ENCODE assay signal across 8 cellular contexts in the genomic region with DNA sequence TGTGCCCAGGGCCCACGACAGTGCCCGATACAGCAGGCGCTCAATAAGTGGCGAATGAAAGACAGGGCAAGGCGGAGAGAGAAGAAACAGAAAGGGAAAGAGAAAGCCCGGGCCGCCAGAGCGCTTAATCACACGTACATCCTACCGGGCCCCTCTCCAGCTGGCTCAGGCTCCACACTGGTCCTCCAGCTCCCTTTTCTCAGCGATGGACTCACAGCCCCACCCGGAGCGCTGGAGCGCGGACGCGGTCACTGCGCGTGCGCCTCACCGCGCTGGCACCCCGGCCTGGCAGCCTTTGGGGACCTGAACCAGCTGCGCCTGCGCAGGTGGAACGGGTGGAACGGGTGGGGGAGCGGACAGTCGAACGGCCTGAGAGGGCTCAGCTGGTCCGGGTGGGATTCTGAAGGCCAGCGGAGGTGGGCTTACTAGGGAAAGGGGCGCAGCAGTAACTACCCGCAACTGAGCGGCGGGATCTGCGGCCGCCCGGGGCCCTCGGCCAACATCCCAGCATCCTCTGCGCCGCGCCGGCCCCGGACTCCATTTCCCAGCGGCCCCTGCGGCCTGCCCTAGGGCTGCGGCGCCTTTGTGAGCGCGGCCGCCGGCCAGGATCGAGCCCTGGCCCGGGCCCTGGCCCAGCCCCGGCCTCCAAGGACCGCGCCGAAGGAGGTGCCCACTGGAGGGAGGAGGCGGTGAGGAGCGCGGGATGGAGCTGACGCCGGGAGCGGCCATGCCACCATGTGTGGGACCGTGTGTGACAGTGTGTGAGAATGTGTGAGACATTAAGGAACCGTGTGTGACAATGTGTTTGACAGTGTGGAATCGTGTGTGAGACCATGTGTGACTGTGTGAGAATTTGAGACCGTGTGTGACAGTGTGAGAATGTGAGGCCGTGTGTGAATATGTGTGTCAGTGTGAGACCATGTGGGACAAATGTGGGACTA. TPM values are rescaled to one million over a fixed set of nuclear protein-coding genes. Genes with fewer than 3 reads are reported as not detected.
A peak's percentile ranks its signal among the peaks of the same experiment; 100 is the strongest.
DNase-seq lines count a peak whose midpoint lies in the region; ATAC-seq and TF ChIP-seq lines count a peak whose summit lies in the region.

Gene ZNF583 (plus strand): TSS at position 569 of the 941 bp plus-strand sequence. CDS start 2,783 bp downstream, outside the sequence.

- no peaks in the 10 kb centered on the region for H4K20me1 ChIP-seq in DND-41 (ENCODE audit: insufficient read depth, low read length)
- H4K20me1 ChIP-seq in neural progenitor cell (ENCODE audit: low read depth): no peaks in the 10 kb centered on the region

- TF ChIP-seq CTCF in DND-41 (IDR thresholded peaks at IDR 0.05; ENCODE audit: borderline replicate concordance, extremely low read depth, low read length, poor library complexity, severe bottlenecking) (no peak), foreskin keratinocyte (conservative IDR thresholded peaks at IDR 0.05) (no peak), neural progenitor cell (IDR thresholded peaks at IDR 0.05) (no peak), stomach (IDR thresholded peaks at IDR 0.05) (peak in 1 of 7 experiments; percentile 8)

- H3K4me3 ChIP-seq in DND-41 (ENCODE audit: low read depth in 1 of 2, low read length in 2 of 2) (peak within 1 kb of the TSS; percentile 57 to 89), neural progenitor cell (peak within 1 kb of the TSS; percentile 72), stomach (peak within 1 kb of the TSS; percentile 70 to 85 (median 78))

- peak within 1 kb of the TSS; percentile 96 for H3K27ac Mint-ChIP-seq in neural progenitor cell

- no peak for TF ChIP-seq POLR2A in stomach (IDR thresholded peaks at IDR 0.05)

- peaks cover 82% of the 10 kb centered on the region for H3K9me3 Mint-ChIP-seq in neural progenitor cell

- peaks cover 43% of the 10 kb centered on the region for H3K9me3 ChIP-seq in DND-41 (ENCODE audit: insufficient read depth, low read length, severe bottlenecking)
- H3K9me3 ChIP-seq in neural progenitor cell (ENCODE audit: low read depth): no peaks in the 10 kb centered on the region
- H3K9me3 ChIP-seq in stomach: peaks cover 16 to 78% (median 54%) of the 10 kb centered on the region in 4 donors

- peaks cover 67% of the 10 kb centered on the region for H3K36me3 Mint-ChIP-seq in neural progenitor cell

- H3K4me2 ChIP-seq in DND-41 (ENCODE audit: insufficient read depth, low read length): peak within 1 kb of the TSS; percentile 77
- H3K4me2 ChIP-seq in neural progenitor cell: peak within 1 kb of the TSS; percentile 93

- no peaks in the 10 kb centered on the region for H3F3A ChIP-seq in neural progenitor cell (ENCODE audit: low read depth)

- H3K9ac ChIP-seq in DND-41 (ENCODE audit: low read depth, low read length) (peak within 1 kb of the TSS; percentile 70), neural progenitor cell (peak within 1 kb of the TSS; percentile 67)

- ATAC-seq in DND-41 (ENCODE audit: insufficient read depth, low read depth) (peak; percentile 89), GM21786 (IDR thresholded peaks at IDR 0.05; ENCODE audit: unreplicated experiment) (peak; percentile 80), foreskin keratinocyte (peak; percentile 93)

- H3K27me3 Mint-ChIP-seq in neural progenitor cell (ENCODE audit: insufficient read depth, low read depth): peaks cover 8% of the 10 kb centered on the region

- WGBS in stomach, 5 donors: 0 to 1% (median 0%) methylated on average over 56 to 70 of the region's 70 CpGs

- DNase-seq in DND-41: peak; percentile 89
- DNase-seq in Kasumi-1 (lab: John Stamatoyannopoulos, UW): peak; percentile 64 to 74
- DNase-seq in SHP77 (lab: John Stamatoyannopoulos, UW): peak; percentile 72 to 85
- peak; percentile 73 to 86 (median 74) for DNase-seq in activated naive CD4-positive, alpha-beta T cell (lab: John Stamatoyannopoulos, UW)
- DNase-seq in foreskin keratinocyte: peak; percentile 83 to 92
- peak; percentile 96 for DNase-seq in neural progenitor cell (ENCODE audit: low spot score)
- peak; percentile 95 for DNase-seq in stomach

- peak within 1 kb of the TSS; percentile 97 for H2AFZ ChIP-seq in DND-41 (ENCODE audit: low read depth, low read length)
- peak within 1 kb of the TSS; percentile 99 for H2AFZ ChIP-seq in neural progenitor cell (replicated peaks)

- peaks cover 15% of the 10 kb centered on the region for H3K4me1 Mint-ChIP-seq in neural progenitor cell

- H3K36me3 ChIP-seq in DND-41 (ENCODE audit: insufficient read depth, low read length) (peaks cover 33% of the 10 kb centered on the region), neural progenitor cell (peaks cover 13% of the 10 kb centered on the region), stomach (peaks cover 19 to 57% (median 32%) of the 10 kb centered on the region in 4 donors)

- H3K4me3 Mint-ChIP-seq in neural progenitor cell: peak within 1 kb of the TSS; percentile 94

- H3K27ac ChIP-seq in DND-41 (ENCODE audit: low read length) (peak within 1 kb of the TSS; percentile 92), foreskin keratinocyte (peak within 1 kb of the TSS; percentile 75), neural progenitor cell (peak within 1 kb of the TSS; percentile 72), stomach (peak within 1 kb of the TSS; percentile 84 to 97 (median 94))

- H3K27me3 ChIP-seq in DND-41 (ENCODE audit: insufficient read depth, low read length, poor library complexity): no peaks in the 10 kb centered on the region
- H3K27me3 ChIP-seq in foreskin keratinocyte: no peaks in the 10 kb centered on the region
- no peaks in the 10 kb centered on the region for H3K27me3 ChIP-seq in neural progenitor cell
- no peaks in the 10 kb centered on the region for H3K27me3 ChIP-seq in stomach

- TF ChIP-seq EP300 in stomach (IDR thresholded peaks at IDR 0.05): no peak

- intact Hi-C loops in stomach (cut with DNase I; ENCODE audit: low total_unique reads): loop anchor here (10.0 kb wide), 1 partner anchor 191 kb away; the partner anchor contains the start of gene ZNF71

- H3K4me1 ChIP-seq in DND-41 (ENCODE audit: insufficient read depth, low read length): peaks cover 30% of the 10 kb centered on the region
- no peaks in the 10 kb centered on the region for H3K4me1 ChIP-seq in foreskin keratinocyte
- no peaks in the 10 kb centered on the region for H3K4me1 ChIP-seq in neural progenitor cell
- H3K4me1 ChIP-seq in stomach: peaks cover 6 to 24% (median 20%) of the 10 kb centered on the region in 4 donors

- peaks cover 27% of the 10 kb centered on the region for H3K79me2 ChIP-seq in DND-41 (ENCODE audit: insufficient read depth, low read length)
- peaks cover 23% of the 10 kb centered on the region for H3K79me2 ChIP-seq in neural progenitor cell (ENCODE audit: low read depth)

RNA-seq across cellular contexts. Expression of gene ZNF583, which starts in this region (rescaled TPM):
- total RNA-seq in foreskin keratinocyte (3.5 and 3.9 TPM in 2 replicates), neural progenitor cell (ENCODE audit: low replicate concordance) (4.5 and 7.7 TPM in 2 replicates), stomach (10 to 100 TPM in 1 of 5 donors, 1 to 10 TPM in 2, under 1 TPM in 1, not detected in 1; 0.45 to 13.0 (median 5.7) TPM)
- polyA plus RNA-seq in foreskin keratinocyte (1.0 and 1.7 TPM in 2 replicates), stomach (1 to 10 TPM in 2 of 3 donors, under 1 TPM in 1; 0.75 to 3.4 (median 1.3) TPM)

Comparison
In these comparisons a context has a peak if more than half of its experiments do, and no peak if none do; other contexts are left out.
1. Peak in every context shown above with its lines: DNase-seq, ATAC-seq, H3K4me3 ChIP-seq and H3K27ac ChIP-seq.